In genomic region chr20:20366551-20366895, GRCh38 we compare ENCODE assay signal across 1 cellular context.
TF ChIP-seq lines count a peak whose summit lies in the region.

No MANE protein-coding gene starts in this region.

TF ChIP-seq in H1, 55 proteins besides CTCF, POLR2A, EP300 and RAD21:
- TF ChIP-seq JUN (IDR thresholded peaks at IDR 0.05; ENCODE audit: low read depth, low read length) (no peak), CREB1 (IDR thresholded peaks at IDR 0.05) (peak; percentile 9)
